ENCODE assay signal across 24 cellular contexts in genomic region chr14:103310576-103311095, GRCh38.
"Had no signal": no experiment of that assay in that cellular context is flagged by ENCODE, and none has a peak within 500 bp of the region (broad histone marks: within the 10 kb centered on the region; RNA-seq: fewer than 3 reads in every experiment).

No MANE protein-coding gene starts in this region.

- H3K4me1 ChIP-seq: esophagus muscularis mucosa, pancreas had no signal

- H3K27ac Mint-ChIP-seq: activated B cell treated with CpG ODN at 0.5 μM for 24 hours; activated CD4-positive, alpha-beta T cell treated with anti-CD3 and anti-CD28 coated beads for 36 hours; activated naive CD8-positive, alpha-beta T cell treated with anti-CD3 and anti-CD28 coated beads for 36 hours; activated T-cell treated with anti-CD3 and anti-CD28 coated beads, Interleukin-2, amount 50 U/mL, for 24 hours; activated T-helper 17 cell treated with anti-CD3 and anti-CD28 coated beads, Interleukin-2, amount 50 U/mL, for 72 hours; naive thymus-derived CD4-positive, alpha-beta T cell; T-helper 1 cell treated with Interleukin-12 subunit alpha and Interleukin-12 subunit beta and Interleukin-4 antibody, amounts not matched to agents 30 μg/mL and 1 μg/mL, for 36 hours had no signal

- H3K27ac ChIP-seq: esophagus muscularis mucosa, lower lobe of right lung, pancreas, thyroid gland, upper lobe of right lung had no signal

- H3K9me3 ChIP-seq: esophagus muscularis mucosa, lower lobe of right lung, pancreas, thyroid gland, upper lobe of right lung had no signal

- H3K4me3 Mint-ChIP-seq: activated B cell treated with CpG ODN at 0.5 μM for 24 hours; activated CD4-positive, alpha-beta T cell treated with anti-CD3 and anti-CD28 coated beads for 36 hours; activated naive CD8-positive, alpha-beta T cell treated with anti-CD3 and anti-CD28 coated beads for 36 hours; activated T-cell treated with anti-CD3 and anti-CD28 coated beads, Interleukin-2, amount 50 U/mL, for 24 hours; activated T-helper 17 cell treated with anti-CD3 and anti-CD28 coated beads, Interleukin-2, amount 50 U/mL, for 72 hours; naive thymus-derived CD4-positive, alpha-beta T cell; T-helper 1 cell treated with Interleukin-12 subunit alpha and Interleukin-12 subunit beta and Interleukin-4 antibody, amounts not matched to agents 30 μg/mL and 1 μg/mL, for 36 hours had no signal

- H3K4me3 ChIP-seq: esophagus muscularis mucosa, lower lobe of right lung, pancreas, thyroid gland, upper lobe of right lung had no signal

- ATAC-seq: activated CD4-positive, alpha-beta T cell treated with anti-CD3 and anti-CD28 coated beads for 36 hours; activated T-helper 17 cell treated with anti-CD3 and anti-CD28 coated beads, Interleukin-2, amount 50 U/mL, for 72 hours; lower lobe of right lung; naive thymus-derived CD4-positive, alpha-beta T cell; pancreas; right cardiac atrium; stimulated activated naive CD8-positive, alpha-beta T cell treated with anti-CD3 and anti-CD28 coated beads, Interleukin-15, Interleukin-2, amounts not matched to agents 100 U/mL and 50 U/mL, for 24 hours; upper lobe of right lung had no signal

- H3K4me1 Mint-ChIP-seq: activated B cell treated with CpG ODN at 0.5 μM for 24 hours; activated CD4-positive, alpha-beta T cell treated with anti-CD3 and anti-CD28 coated beads for 36 hours; activated naive CD8-positive, alpha-beta T cell treated with anti-CD3 and anti-CD28 coated beads for 36 hours; activated T-helper 17 cell treated with anti-CD3 and anti-CD28 coated beads, Interleukin-2, amount 50 U/mL, for 72 hours; naive thymus-derived CD4-positive, alpha-beta T cell had no signal

- H3K27me3 ChIP-seq: pancreas, thyroid gland, upper lobe of right lung had no signal

- DNase-seq: activated B cell treated with CpG ODN at 0.5 μM for 24 hours; activated CD4-positive, alpha-beta T cell treated with anti-CD3 and anti-CD28 coated beads for 36 hours; activated CD4-positive, alpha-beta T cell treated with anti-CD3 and anti-CD28 coated beads, Interleukin-2, amount 50 U/mL, for 4 hours; activated CD8-positive, alpha-beta memory T cell treated with anti-CD3 and anti-CD28 coated beads for 24 hours; activated CD8-positive, alpha-beta memory T cell treated with anti-CD3 and anti-CD28 coated beads, Interleukin-2, amount 50 U/mL, for 4 hours; activated naive CD4-positive, alpha-beta T cell treated with Interleukin-2 at 50 U/mL for 16 hours; activated naive CD8-positive, alpha-beta T cell treated with anti-CD3 and anti-CD28 coated beads for 36 hours; activated T-cell treated with anti-CD3 and anti-CD28 coated beads, Interleukin-2, amount 50 U/mL, for 24 hours; dermis blood vessel endothelial cell; effector memory CD4-positive, alpha-beta T cell; hippocampal formation; lower lobe of right lung; naive thymus-derived CD4-positive, alpha-beta T cell; right cardiac atrium; stimulated activated CD4-positive, alpha-beta T cell treated with anti-CD3 and anti-CD28 coated beads, Interleukin-12 subunit alpha, Interleukin-12 subunit beta, amount 100 ng/mL, for 4 hours; stimulated activated CD4-positive, alpha-beta T cell treated with anti-CD3 and anti-CD28 coated beads, Interleukin-4, amount 100 ng/mL, for 4 hours; stimulated activated naive CD8-positive, alpha-beta T cell treated with anti-CD3 and anti-CD28 coated beads, Interleukin-15, Interleukin-2, amounts not matched to agents 100 U/mL and 50 U/mL, for 24 hours; T1000; thyroid gland had no signal

- H3K9me3 Mint-ChIP-seq: activated naive CD8-positive, alpha-beta T cell treated with anti-CD3 and anti-CD28 coated beads for 36 hours; activated T-cell treated with anti-CD3 and anti-CD28 coated beads, Interleukin-2, amount 50 U/mL, for 24 hours; activated T-helper 17 cell treated with anti-CD3 and anti-CD28 coated beads, Interleukin-2, amount 50 U/mL, for 72 hours; T-helper 1 cell treated with Interleukin-12 subunit alpha and Interleukin-12 subunit beta and Interleukin-4 antibody, amounts not matched to agents 30 μg/mL and 1 μg/mL, for 36 hours had no signal

- H3K36me3 Mint-ChIP-seq: activated naive CD8-positive, alpha-beta T cell treated with anti-CD3 and anti-CD28 coated beads for 36 hours; naive thymus-derived CD4-positive, alpha-beta T cell had no signal

- H3K36me3 ChIP-seq: esophagus muscularis mucosa, lower lobe of right lung, pancreas, thyroid gland, upper lobe of right lung had no signal
